Comparison of ENCODE assay signal across 25 cellular contexts in genomic region chr12:102592134-102592533, GRCh38.
"Had no signal": no experiment of that assay in that cellular context is flagged by ENCODE, and none has a peak within 500 bp of the region (broad histone marks: within the 10 kb centered on the region; RNA-seq: fewer than 3 reads in every experiment).

No MANE protein-coding gene starts in this region.

- H3K27me3 ChIP-seq: esophagus squamous epithelium, gastrocnemius medialis, heart right ventricle, left lung had no signal

- H3K4me3 ChIP-seq: coronary artery, dorsolateral prefrontal cortex, esophagus squamous epithelium, gastrocnemius medialis, heart right ventricle, left lung, lower lobe of right lung had no signal

- H3K9me3 ChIP-seq: esophagus squamous epithelium, gastrocnemius medialis, left lung, lower lobe of right lung had no signal

- FAIRE-seq: islet of Langerhans, keratinocyte had no signal

- H3K36me3 ChIP-seq: esophagus squamous epithelium, gastrocnemius medialis, heart right ventricle, left lung, lower lobe of right lung had no signal

- DNase-seq: dermis blood vessel endothelial cell; dorsolateral prefrontal cortex; effector CD4-positive, alpha-beta T cell; effector memory CD4-positive, alpha-beta T cell; erythroblast; esophagus squamous epithelium; foreskin fibroblast; foreskin melanocyte; gastrocnemius medialis; glutamatergic neuron; head of caudate nucleus; heart right ventricle; hippocampal formation; left cardiac atrium; left lung; left ventricle myocardium superior; lower lobe of right lung; mesendoderm; midbrain; naive thymus-derived CD4-positive, alpha-beta T cell had no signal

- H3K27ac ChIP-seq: coronary artery, dorsolateral prefrontal cortex, epithelial cell of prostate, esophagus squamous epithelium, gastrocnemius medialis, heart right ventricle, left lung, lower lobe of right lung had no signal

- H3K4me1 ChIP-seq: esophagus squamous epithelium, gastrocnemius medialis, heart right ventricle, left lung, lower lobe of right lung had no signal

- ATAC-seq: esophagus mucosa; gastrocnemius medialis; heart right ventricle; left cardiac atrium; left lung; left ventricle myocardium superior; lower lobe of right lung; naive thymus-derived CD4-positive, alpha-beta T cell had no signal
